In genomic region chr2:70124983-70125480, GRCh38 we compare ENCODE assay signal across 8 cellular contexts. TPM values are rescaled to one million over a fixed set of nuclear protein-coding genes. Genes with fewer than 3 reads are reported as not detected.
DNase-seq lines count a peak whose midpoint lies in the region; ATAC-seq, FAIRE-seq and TF ChIP-seq lines count a peak whose summit lies in the region.

No MANE protein-coding gene starts in this region.

- peak overlapping the region; percentile 100 for H3K27ac Mint-ChIP-seq in central memory CD8-positive, alpha-beta T cell (ENCODE audit: low read depth)

- peaks cover 40% of the 10 kb centered on the region for H3K36me3 Mint-ChIP-seq in central memory CD8-positive, alpha-beta T cell (ENCODE audit: insufficient read depth)

- H2AFZ ChIP-seq in Loucy (ENCODE audit: low read length), result peak overlapping the region; percentile 83

- H3K9ac ChIP-seq in Loucy (ENCODE audit: low read depth, low read length, poor library complexity, severe bottlenecking) (peak overlapping the region; percentile 99), kidney (ENCODE audit: low read length in 2 of 2) (peak overlapping the region; percentile 92 to 98)

- H3K9me3 ChIP-seq in Loucy (ENCODE audit: insufficient read depth, low read depth, low read length) (no peaks in the 10 kb centered on the region), kidney (ENCODE audit: control insufficient read depth in 1 of 2, low read length in 2 of 2) (no peaks in the 10 kb centered on the region)

- H3K27ac ChIP-seq in VCaP, result peak overlapping the region; percentile 95
- peak overlapping the region; percentile 94 to 100 for H3K27ac ChIP-seq in kidney (ENCODE audit: low read depth in 2 of 2, low read length in 2 of 2)

- no peaks in the 10 kb centered on the region for H4K20me1 ChIP-seq in Loucy (ENCODE audit: insufficient read depth, low read length, poor library complexity, severe bottlenecking)

- no peak for FAIRE-seq in kidney (lab: Jason Lieb, UNC)
- FAIRE-seq in GM19239 (lab: Jason Lieb, UNC), result no peak

- H3K4me1 ChIP-seq in Loucy (ENCODE audit: insufficient read depth, low read length, poor library complexity, severe bottlenecking), result peaks cover 58% of the 10 kb centered on the region
- H3K4me1 ChIP-seq in kidney (ENCODE audit: control insufficient read depth in 1 of 2, insufficient read depth in 1 of 2, low read depth in 1 of 2, low read length in 2 of 2), result peaks cover 0 to 24% of the 10 kb centered on the region in 2 donors

- peaks cover 77% of the 10 kb centered on the region for H3K4me1 Mint-ChIP-seq in central memory CD8-positive, alpha-beta T cell

- DNase-seq in NCI-H82 (lab: John Stamatoyannopoulos, UW), result peak; percentile 62
- DNase-seq in NCI-H82 treated with DMSO at 0.1 percent for 48 hours (lab: John Stamatoyannopoulos, UW; ENCODE audit: unreplicated experiment), result no peak
- peak; percentile 58 to 60 for DNase-seq in central memory CD8-positive, alpha-beta T cell (ENCODE audit: low spot score in 2 of 2)
- DNase-seq in kidney, result peak; percentile 92
- peak; percentile 43 to 46 for DNase-seq in stimulated activated CD4-positive, alpha-beta T cell treated with anti-CD3 and anti-CD28 coated beads, Interleukin-12 subunit alpha, Interleukin-12 subunit beta, amount 100 ng/mL, for 24 hours (ENCODE audit: low read depth in 2 of 2)
- DNase-seq in GM19239 (ENCODE audit: insufficient read length, low spot score), result no peak

- peak; percentile 59 for ATAC-seq in central memory CD8-positive, alpha-beta T cell (replicated peaks; ENCODE audit: extremely low read depth, poor library complexity, severe bottlenecking)

- H3K4me3 ChIP-seq in Loucy (ENCODE audit: low read length, poor library complexity, severe bottlenecking) (peak overlapping the region; percentile 91), kidney (ENCODE audit: low read length in 2 of 2) (peak overlapping the region; percentile 70)

- peak overlapping the region; percentile 83 for H3K4me2 ChIP-seq in Loucy (ENCODE audit: low read depth, low read length, poor library complexity, severe bottlenecking)

- H3F3A ChIP-seq in Loucy (ENCODE audit: low read depth), result peaks cover 22% of the 10 kb centered on the region

- H3K36me3 ChIP-seq in Loucy (ENCODE audit: insufficient read depth, low read length) (no peaks in the 10 kb centered on the region), kidney (ENCODE audit: control insufficient read depth in 1 of 2, insufficient read depth in 2 of 2, low read length in 2 of 2) (no peaks in the 10 kb centered on the region)

- H3K4me3 Mint-ChIP-seq in central memory CD8-positive, alpha-beta T cell, result peak overlapping the region; percentile 83

- no peaks in the 10 kb centered on the region for H3K27me3 Mint-ChIP-seq in central memory CD8-positive, alpha-beta T cell

- no peaks in the 10 kb centered on the region for H3K27me3 ChIP-seq in Loucy (ENCODE audit: insufficient read depth, low read length, poor library complexity, severe bottlenecking)

- H3K9me3 Mint-ChIP-seq in central memory CD8-positive, alpha-beta T cell, result no peaks in the 10 kb centered on the region

- TF ChIP-seq CTCF in Loucy (conservative IDR thresholded peaks at IDR 0.05; ENCODE audit: low read length) (no peak), VCaP (conservative IDR thresholded peaks at IDR 0.05) (no peak), kidney (IDR thresholded peaks at IDR 0.05; ENCODE audit: borderline replicate concordance, extremely low read depth, insufficient read depth) (no peak)

- H3K79me2 ChIP-seq in Loucy (ENCODE audit: insufficient read depth, low read length), result peaks cover 9% of the 10 kb centered on the region

- H3K9me2 ChIP-seq in Loucy (replicated peaks; ENCODE audit: low read depth, low read length), result no peaks in the 10 kb centered on the region

- intact Hi-C loops in kidney (cut with DNase I), result no loop called here

RNA-seq across cellular contexts. Expression of gene PCBP1, which starts 37.8 kb away (rescaled TPM):
- 298 TPM for total RNA-seq in kidney
- 224 TPM for polyA plus RNA-seq in kidney (ENCODE audit: insufficient read depth, low read depth, low replicate concordance)

Comparison
In these comparisons a context has a peak if more than half of its experiments do, and no peak if none do; other contexts are left out.
1. DNase-seq: peak in NCI-H82 (single experiment), central memory CD8-positive, alpha-beta T cell (2 of 2), kidney (single experiment) and stimulated activated CD4-positive, alpha-beta T cell treated with anti-CD3 and anti-CD28 coated beads, Interleukin-12 subunit alpha, Interleukin-12 subunit beta, amount 100 ng/mL, for 24 hours (2 of 2); none in NCI-H82 treated with DMSO at 0.1 percent for 48 hours (single experiment) and GM19239 (single experiment).